Comparison of ENCODE assay signal across 9 cellular contexts in genomic region chr9:101350285-101350684, GRCh38. TPM values are rescaled to one million over a fixed set of nuclear protein-coding genes. Genes with fewer than 3 reads are reported as not detected.
"Had no signal": no experiment of that assay in that cellular context is flagged by ENCODE, and none has a peak within 500 bp of the region (broad histone marks: within the 10 kb centered on the region; RNA-seq: fewer than 3 reads in every experiment).

No MANE protein-coding gene starts in this region.

- FAIRE-seq: HTR-8/SVneo, K562 had no signal

- H3K9ac ChIP-seq: KMS-11 had no signal

- H3K27ac ChIP-seq: HL-60, KMS-11 had no signal

- H3K4me3 ChIP-seq: K562 had no signal

- H3K4me2 ChIP-seq: KMS-11 had no signal

- ATAC-seq: K562 had no signal

- DNase-seq: IMR-90, KBM-7, KG1 had no signal

RNA-seq across cellular contexts. Expression of gene BAAT, which starts 34.5 kb away (rescaled TPM):
- total RNA-seq: HT1080, IMR-90 had no signal
- polyA plus RNA-seq: IgD-negative memory B cell, IMR-90 had no signal
